In the genomic region with DNA sequence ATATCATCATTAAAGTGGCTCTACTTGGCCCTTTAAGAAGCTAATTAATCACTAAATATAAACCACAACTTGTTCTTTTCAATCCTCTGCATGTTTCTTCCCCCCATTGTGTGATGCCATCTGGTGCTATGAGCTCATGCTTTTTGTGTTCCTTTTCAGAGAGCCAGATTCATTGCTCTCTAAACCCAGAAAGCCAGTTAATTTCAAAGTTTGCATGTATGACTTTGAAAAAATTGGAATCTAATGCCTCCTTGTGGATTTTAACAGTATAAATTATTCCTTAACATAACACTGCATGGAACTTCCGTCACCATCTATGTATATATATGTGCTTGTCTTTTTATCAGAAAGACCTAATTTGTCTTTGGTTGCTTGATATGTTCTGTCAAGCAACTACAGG, we compare ENCODE assay signal across 8 cellular contexts. TPM values are rescaled to one million over a fixed set of nuclear protein-coding genes. Genes with fewer than 3 reads are reported as not detected.
DNase-seq lines count a peak whose midpoint lies in the region; ATAC-seq and TF ChIP-seq lines count a peak whose summit lies in the region.

No MANE protein-coding gene starts in this region.

- H3K27me3 Mint-ChIP-seq in naive thymus-derived CD4-positive, alpha-beta T cell: peaks cover 10 to 29% (median 18%) of the 10 kb centered on the region in 5 donors

- no peak overlapping the region for H3K27ac ChIP-seq in naive thymus-derived CD4-positive, alpha-beta T cell (ENCODE audit: low read depth, low read length)

- intact Hi-C loops in naive thymus-derived CD4-positive, alpha-beta T cell (cut with micrococcal nuclease): no loop called here

- H3K4me3 ChIP-seq in AG09309 (ENCODE audit: control insufficient read depth, low read depth, low read length): no peak overlapping the region
- H3K4me3 ChIP-seq in naive thymus-derived CD4-positive, alpha-beta T cell (ENCODE audit: low read length): no peak overlapping the region

- CTCF ChIA-PET in naive thymus-derived CD4-positive, alpha-beta T cell (lab: Charles Lee): no interaction called here

- DNase-seq in AG09309 (ENCODE audit: low read depth) (peak; percentile 33), NAMALWA (ENCODE audit: low spot score) (peak; percentile 13), cerebellar cortex (ENCODE audit: low spot score) (peak; percentile 97), lung microvascular endothelial cell (ENCODE audit: low read depth in 2 of 2) (peak; percentile 53 to 88), KG1 (lab: John Stamatoyannopoulos, UW) (no peak), NCI-H510A (lab: John Stamatoyannopoulos, UW) (no peak)
- no peak for DNase-seq in naive thymus-derived CD4-positive, alpha-beta T cell

- TF ChIP-seq CTCF in AG09309 (IDR thresholded peaks at IDR 0.05; ENCODE audit: control insufficient read depth, insufficient read depth, low read depth, low read length, missing control alignments): peak; percentile 33

- no peaks in the 10 kb centered on the region for H3K27me3 ChIP-seq in naive thymus-derived CD4-positive, alpha-beta T cell (ENCODE audit: control insufficient read depth in 2 of 2, insufficient read depth in 2 of 2, low read length in 2 of 2)

- H3K4me3 Mint-ChIP-seq in naive thymus-derived CD4-positive, alpha-beta T cell: no peak overlapping the region

- peaks cover 0 to 14% (median 3%) of the 10 kb centered on the region in 3 experiments for H3K9me3 ChIP-seq in naive thymus-derived CD4-positive, alpha-beta T cell (ENCODE audit: control insufficient read depth in 2 of 3, low read length in 3 of 3)

- H3K36me3 Mint-ChIP-seq in naive thymus-derived CD4-positive, alpha-beta T cell: peaks cover 0 to 7% (median 0%) of the 10 kb centered on the region in 5 donors

- H3K27ac Mint-ChIP-seq in naive thymus-derived CD4-positive, alpha-beta T cell: no peak overlapping the region

- no peak for ATAC-seq in GM18519 (IDR thresholded peaks at IDR 0.05; ENCODE audit: low FRiP score, unreplicated experiment)
- ATAC-seq in naive thymus-derived CD4-positive, alpha-beta T cell: no peak

- no peaks in the 10 kb centered on the region for H3K4me1 Mint-ChIP-seq in naive thymus-derived CD4-positive, alpha-beta T cell

- H3K9me3 Mint-ChIP-seq in naive thymus-derived CD4-positive, alpha-beta T cell: peaks cover 0 to 21% (median 12%) of the 10 kb centered on the region in 11 donors

- POLR2A ChIA-PET in naive thymus-derived CD4-positive, alpha-beta T cell (lab: Charles Lee): no interaction called here

- H3K4me1 ChIP-seq in naive thymus-derived CD4-positive, alpha-beta T cell (ENCODE audit: control insufficient read depth in 2 of 2, insufficient read depth in 2 of 2, low read length in 2 of 2): no peaks in the 10 kb centered on the region

- H3K36me3 ChIP-seq in naive thymus-derived CD4-positive, alpha-beta T cell (ENCODE audit: control insufficient read depth in 2 of 3, insufficient read depth in 3 of 3, low read length in 3 of 3): no peaks in the 10 kb centered on the region

RNA-seq across cellular contexts. Expression of gene TMEM178A, which starts 31.1 kb away (rescaled TPM):
- total RNA-seq in lung microvascular endothelial cell: 0.22 TPM in 1 of 2 replicates, not detected in the other
- total RNA-seq in naive thymus-derived CD4-positive, alpha-beta T cell: under 1 TPM in 4 of 5 experiments, not detected in 1; 0.32 to 0.54 (median 0.43) TPM
- polyA plus RNA-seq in naive thymus-derived CD4-positive, alpha-beta T cell: not detected

Comparison
In these comparisons a context has a peak if more than half of its experiments do, and no peak if none do; other contexts are left out.
1. DNase-seq: peak in AG09309 (single experiment), NAMALWA (single experiment), cerebellar cortex (single experiment) and lung microvascular endothelial cell (2 of 2); none in KG1 (single experiment), NCI-H510A (single experiment) and naive thymus-derived CD4-positive, alpha-beta T cell (0 of 9).